In the genomic region with DNA sequence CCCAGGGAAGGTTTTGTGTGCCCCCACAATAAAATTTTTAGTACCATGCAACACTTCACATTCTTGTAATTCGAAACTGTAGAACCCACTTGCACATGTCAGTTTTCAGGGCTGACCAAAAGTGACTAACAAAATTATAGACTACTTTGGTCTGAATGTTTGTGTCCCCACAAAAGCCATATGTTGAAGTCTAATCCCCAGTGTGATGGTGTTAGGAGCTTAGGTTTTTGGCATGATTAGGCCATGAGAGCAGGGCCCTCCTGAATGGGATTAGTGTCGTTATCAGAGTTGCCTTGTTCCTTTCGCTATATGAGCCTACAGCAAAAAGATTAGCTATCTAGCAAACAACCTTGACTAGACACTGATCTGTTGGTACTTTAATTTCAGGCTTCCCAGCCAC, we compare ENCODE assay signal across 25 cellular contexts. TPM values are rescaled to one million over a fixed set of nuclear protein-coding genes. Genes with fewer than 3 reads are reported as not detected.
DNase-seq lines count a peak whose midpoint lies in the region; ATAC-seq and TF ChIP-seq lines count a peak whose summit lies in the region.
"Had no signal": no experiment of that assay in that cellular context is flagged by ENCODE, and none has a peak within 500 bp of the region (broad histone marks: within the 10 kb centered on the region; RNA-seq: fewer than 3 reads in every experiment).

No MANE protein-coding gene starts in this region.

- WGBS in endodermal cell (ENCODE audit: insufficient coverage in 1 of 2, insufficient read length in 1 of 2), 2 experiments: 69 to 100% methylated on average over 1 to 3 of the region's 3 CpGs

- H3K4me3 Mint-ChIP-seq in endodermal cell: no peak overlapping the region
- H3K4me3 Mint-ChIP-seq: CD4-positive, alpha-beta T cell had no signal

- H3K9me3 Mint-ChIP-seq in endodermal cell: no peaks in the 10 kb centered on the region

- H3K27ac ChIP-seq in HEK293 (ENCODE audit: extremely low read depth, low read depth, low read length): no peak overlapping the region
- no peak overlapping the region for H3K27ac ChIP-seq in endodermal cell (ENCODE audit: low read depth, low read length)
- H3K27ac ChIP-seq: A549; BLaER1 treated with 17β-estradiol and CSF1 and Interleukin-3, amounts not matched to agents 10 nM and 100 nM; SJSA1 had no signal

- no peaks in the 10 kb centered on the region for H3K36me3 Mint-ChIP-seq in endodermal cell (ENCODE audit: low read depth)

- DNase-seq in NCI-H82 (lab: John Stamatoyannopoulos, UW): peak; percentile 96
- no peak for DNase-seq in endodermal cell
- DNase-seq in NCI-H774 (lab: John Stamatoyannopoulos, UW): no peak
- no peak for DNase-seq in activated naive CD4-positive, alpha-beta T cell (lab: John Stamatoyannopoulos, UW)
- DNase-seq in SW 1271 (lab: John Stamatoyannopoulos, UW): no peak
- DNase-seq: AML-193; CD4-positive, alpha-beta T cell; COR-L47; DMS 273 treated with DMSO at 0.1 percent for 48 hours; DND-41; H7; NCI-H1092 treated with DMSO at 0.1 percent for 48 hours; NCI-H1436; NCI-H187 treated with DMSO at 0.1 percent for 48 hours; NCI-H2107; NCI-H446 treated with DMSO at 0.1 percent for 48 hours; NCI-H69; PC-3; T-helper 1 cell had no signal

- CTCF ChIA-PET in HEK293 (lab: Yijun Ruan, JAX): no interaction called here

- peak overlapping the region; percentile 23 for H3K9ac ChIP-seq in endodermal cell (ENCODE audit: extremely low read depth, low read length, poor library complexity, severe bottlenecking)
- H3K9ac ChIP-seq: BLaER1 treated with 17β-estradiol and CSF1 and Interleukin-3, amounts not matched to agents 10 nM and 100 nM had no signal

- POLR2A ChIA-PET in HEK293 (lab: Yijun Ruan, JAX): no interaction called here

- H3K9me3 ChIP-seq in HEK293 (ENCODE audit: control insufficient read depth, insufficient read depth, low read depth, low read length) (no peaks in the 10 kb centered on the region), endodermal cell (ENCODE audit: control insufficient read depth, low read length) (no peaks in the 10 kb centered on the region)
- H3K9me3 ChIP-seq: A549; BLaER1 treated with 17β-estradiol and CSF1 and Interleukin-3, amounts not matched to agents 10 nM and 100 nM; SJSA1 had no signal

- peaks cover 50% of the 10 kb centered on the region for H3K27me3 Mint-ChIP-seq in endodermal cell (ENCODE audit: insufficient read depth)

- H3K4me3 ChIP-seq in HEK293 (ENCODE audit: low read depth, low read length) (no peak overlapping the region), endodermal cell (ENCODE audit: low read length) (no peak overlapping the region)
- H3K4me3 ChIP-seq: A549; BLaER1 treated with 17β-estradiol and CSF1 and Interleukin-3, amounts not matched to agents 10 nM and 100 nM; SJSA1 had no signal

- H3K36me3 ChIP-seq in HEK293 (ENCODE audit: control insufficient read depth in 2 of 2, insufficient read depth in 1 of 2, low read length in 2 of 2) (no peaks in the 10 kb centered on the region), endodermal cell (ENCODE audit: control insufficient read depth, insufficient read depth, low read length) (no peaks in the 10 kb centered on the region)
- H3K36me3 ChIP-seq: BLaER1 treated with 17β-estradiol and CSF1 and Interleukin-3, amounts not matched to agents 10 nM and 100 nM; SJSA1 had no signal

- no peak overlapping the region for H3K27ac Mint-ChIP-seq in endodermal cell
- H3K27ac Mint-ChIP-seq: CD4-positive, alpha-beta T cell had no signal

- peaks cover 10% of the 10 kb centered on the region for H3K4me1 Mint-ChIP-seq in endodermal cell

- H3K4me1 ChIP-seq in HEK293 (ENCODE audit: control insufficient read depth, insufficient read depth, low read length) (no peaks in the 10 kb centered on the region), endodermal cell (ENCODE audit: control insufficient read depth, insufficient read depth, low read length) (peaks cover 4% of the 10 kb centered on the region)
- H3K4me1 ChIP-seq: A549, SJSA1 had no signal

- ATAC-seq in GM19351 (IDR thresholded peaks at IDR 0.05; ENCODE audit: unreplicated experiment): no peak
- ATAC-seq: A549, PC-3, Right ventricle myocardium inferior had no signal

- peaks cover 44% of the 10 kb centered on the region for H3K27me3 ChIP-seq in endodermal cell (ENCODE audit: control insufficient read depth, insufficient read depth, low read length, poor library complexity, severe bottlenecking)
- H3K27me3 ChIP-seq: BLaER1 treated with 17β-estradiol and CSF1 and Interleukin-3, amounts not matched to agents 10 nM and 100 nM; SJSA1 had no signal

- TF ChIP-seq CTCF in HEK293 (tag by site-specific recombination; IDR thresholded peaks at IDR 0.05) (no peak), endodermal cell (conservative IDR thresholded peaks at IDR 0.05) (no peak)

TF ChIP-seq in HEK293, 187 proteins besides CTCF, POLR2A, EP300 and RAD21:
- TF ChIP-seq EGR2 (tag by site-specific recombination; IDR thresholded peaks at IDR 0.05; ENCODE audit: low read depth) (no peak), ZNF214 (tag by site-specific recombination; IDR thresholded peaks at IDR 0.05; ENCODE audit: borderline replicate concordance) (no peak), ZNF48 (tag by site-specific recombination; IDR thresholded peaks at IDR 0.05) (no peak), TRIM28 (IDR thresholded peaks at IDR 0.05; ENCODE audit: borderline replicate concordance, low read length) (0 out of 2 replicates have a peak, but pooled peaks have one; percentile 21), ZNF707 (tag by site-specific recombination; IDR thresholded peaks at IDR 0.05) (no peak), MZF1 (tag by site-specific recombination; IDR thresholded peaks at IDR 0.05; ENCODE audit: borderline replicate concordance) (peak; percentile 58; the same call in 1 of the 2 replicates)
- TF ChIP-seq, protein P1, sequence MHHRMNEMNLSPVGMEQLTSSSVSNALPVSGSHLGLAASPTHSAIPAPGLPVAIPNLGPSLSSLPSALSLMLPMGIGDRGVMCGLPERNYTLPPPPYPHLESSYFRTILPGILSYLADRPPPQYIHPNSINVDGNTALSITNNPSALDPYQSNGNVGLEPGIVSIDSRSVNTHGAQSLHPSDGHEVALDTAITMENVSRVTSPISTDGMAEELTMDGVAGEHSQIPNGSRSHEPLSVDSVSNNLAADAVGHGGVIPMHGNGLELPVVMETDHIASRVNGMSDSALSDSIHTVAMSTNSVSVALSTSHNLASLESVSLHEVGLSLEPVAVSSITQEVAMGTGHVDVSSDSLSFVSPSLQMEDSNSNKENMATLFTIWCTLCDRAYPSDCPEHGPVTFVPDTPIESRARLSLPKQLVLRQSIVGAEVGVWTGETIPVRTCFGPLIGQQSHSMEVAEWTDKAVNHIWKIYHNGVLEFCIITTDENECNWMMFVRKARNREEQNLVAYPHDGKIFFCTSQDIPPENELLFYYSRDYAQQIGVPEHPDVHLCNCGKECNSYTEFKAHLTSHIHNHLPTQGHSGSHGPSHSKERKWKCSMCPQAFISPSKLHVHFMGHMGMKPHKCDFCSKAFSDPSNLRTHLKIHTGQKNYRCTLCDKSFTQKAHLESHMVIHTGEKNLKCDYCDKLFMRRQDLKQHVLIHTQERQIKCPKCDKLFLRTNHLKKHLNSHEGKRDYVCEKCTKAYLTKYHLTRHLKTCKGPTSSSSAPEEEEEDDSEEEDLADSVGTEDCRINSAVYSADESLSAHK (tag by site-specific recombination; IDR thresholded peaks at IDR 0.05): peak; percentile 53; the same call in 1 of the 2 replicates

RNA-seq across cellular contexts. Expression of a gene that starts 49.0 kb away (rescaled TPM):
- 1 to 10 TPM; 4.8 to 8.6 TPM for total RNA-seq in endodermal cell
- 4.0 TPM for polyA plus RNA-seq in endodermal cell (2013, experiment 1 of 2)
- 3.8 TPM for polyA plus RNA-seq in endodermal cell (2013, experiment 2 of 2)
